In the genomic region with DNA sequence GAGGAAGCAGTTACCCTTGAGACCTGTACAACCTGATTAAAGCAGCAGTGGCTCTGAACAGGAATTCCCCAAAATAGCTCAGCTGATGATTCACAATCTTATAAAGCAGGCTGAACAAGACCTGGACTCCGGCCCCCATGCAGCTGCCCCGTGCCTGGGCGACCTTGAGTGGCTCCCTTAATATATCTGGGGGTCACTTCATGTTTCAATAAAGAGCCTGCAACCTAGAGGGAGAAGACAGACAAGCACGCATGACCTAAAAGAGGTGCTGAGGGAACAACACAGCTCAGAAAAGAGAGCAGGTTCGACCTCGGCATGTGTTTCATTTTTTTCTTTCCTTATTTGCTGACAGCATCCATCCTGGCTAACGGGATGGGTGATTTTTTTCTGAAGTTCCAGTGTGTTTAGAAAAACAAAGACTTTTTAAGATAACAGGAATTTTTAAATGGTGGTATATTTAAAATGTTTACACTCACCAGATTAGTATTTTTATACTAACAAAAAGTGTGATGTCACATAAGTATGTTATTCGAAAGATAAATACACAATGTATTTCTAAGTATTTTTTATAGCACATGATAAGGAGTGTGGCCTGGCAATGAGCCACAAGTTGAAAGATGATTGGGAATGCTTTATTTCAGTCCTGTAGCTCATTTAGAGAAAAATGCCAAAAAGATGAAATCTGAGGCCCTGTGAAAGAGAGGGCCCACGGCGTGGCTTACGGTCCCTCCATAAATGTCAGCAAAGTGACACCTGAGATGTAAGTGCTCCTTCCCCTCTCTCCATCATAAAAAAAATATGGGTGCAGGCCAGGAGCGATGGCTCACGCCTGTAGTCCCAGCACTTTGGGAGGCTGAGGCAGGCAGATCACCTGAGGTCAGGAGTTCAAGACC, we compare ENCODE assay signal across 10 cellular contexts.
DNase-seq lines count a peak whose midpoint lies in the region.
"Had no signal": no experiment of that assay in that cellular context is flagged by ENCODE, and none has a peak within 500 bp of the region (broad histone marks: within the 10 kb centered on the region; RNA-seq: fewer than 3 reads in every experiment).

No MANE protein-coding gene starts in this region.

- H3K79me1 ChIP-seq in mesenchymal stem cell (replicated peaks; ENCODE audit: low read length, poor library complexity, severe bottlenecking), result no peaks in the 10 kb centered on the region

- H3K4me2 ChIP-seq in mesenchymal stem cell (ENCODE audit: low read length, poor library complexity, severe bottlenecking), result peak overlapping the region; percentile 55

- H3K4me1 ChIP-seq in mesenchymal stem cell (ENCODE audit: control insufficient read depth, insufficient read depth, low read depth, low read length), result peaks cover 26% of the 10 kb centered on the region
- H3K4me1 ChIP-seq: HAP-1 had no signal

- H4K91ac ChIP-seq in mesenchymal stem cell (ENCODE audit: low read length), result no peak overlapping the region

- no peak overlapping the region for H2AFZ ChIP-seq in mesenchymal stem cell (ENCODE audit: low read depth, low read length)

- H2BK5ac ChIP-seq in mesenchymal stem cell (ENCODE audit: low read depth, low read length, poor library complexity, severe bottlenecking), result no peak overlapping the region

- peak overlapping the region; percentile 78 for H3K27ac ChIP-seq in mesenchymal stem cell (ENCODE audit: low read length, poor library complexity, severe bottlenecking)

- H3K14ac ChIP-seq in mesenchymal stem cell (ENCODE audit: low read length in 2 of 2), result no peak overlapping the region

- H3K9me3 ChIP-seq in mesenchymal stem cell (ENCODE audit: control insufficient read depth, low read length), result peaks cover 9% of the 10 kb centered on the region

- H4K8ac ChIP-seq in mesenchymal stem cell (ENCODE audit: low read length), result no peak overlapping the region

- no peaks in the 10 kb centered on the region for H3K36me3 ChIP-seq in mesenchymal stem cell (ENCODE audit: control insufficient read depth in 1 of 2, insufficient read depth in 2 of 2, low read depth in 1 of 2, low read length in 2 of 2)
- H3K36me3 ChIP-seq: HAP-1 had no signal

- WGBS in mesenchymal stem cell, result 71% methylated on average over 11 of the region's 13 CpGs

- H3K23ac ChIP-seq in mesenchymal stem cell (ENCODE audit: low read length in 2 of 2), result no peak overlapping the region

- H3K27me3 ChIP-seq in mesenchymal stem cell (ENCODE audit: control insufficient read depth in 1 of 2, insufficient read depth in 1 of 2, low read length in 2 of 2), result peaks cover 4% of the 10 kb centered on the region in 2 experiments

- no peak overlapping the region for H3K4ac ChIP-seq in mesenchymal stem cell (ENCODE audit: low read depth in 1 of 2, low read length in 2 of 2)

- peak overlapping the region; percentile 54 for H3K9ac ChIP-seq in mesenchymal stem cell (ENCODE audit: low read length)

- H2BK15ac ChIP-seq in mesenchymal stem cell (ENCODE audit: low read depth, poor library complexity, severe bottlenecking), result no peak overlapping the region

- no peak overlapping the region for H3K18ac ChIP-seq in mesenchymal stem cell (ENCODE audit: low read depth in 1 of 2, low read length in 2 of 2)

- H2AK5ac ChIP-seq in mesenchymal stem cell (ENCODE audit: low read length, severe bottlenecking), result no peak overlapping the region

- no peak overlapping the region for H2BK120ac ChIP-seq in mesenchymal stem cell (ENCODE audit: low read depth, low read length)

- peak; percentile 57 for DNase-seq in AG08396 (ENCODE audit: low spot score)
- DNase-seq in Kasumi-1 (lab: John Stamatoyannopoulos, UW), result peak; percentile 10 to 13
- DNase-seq in cerebellar cortex (ENCODE audit: low spot score), result peak; percentile 77
- peak; percentile 29 for DNase-seq in mesenchymal stem cell
- no peak for DNase-seq in NCI-H1417 (lab: John Stamatoyannopoulos, UW)
- no peak for DNase-seq in DMS153 (lab: John Stamatoyannopoulos, UW)
- DNase-seq in globus pallidus (ENCODE audit: low spot score), result no peak
- no peak for DNase-seq in NCI-H345 treated with DMSO at 0.1 percent for 48 hours (lab: John Stamatoyannopoulos, UW; ENCODE audit: unreplicated experiment)
- DNase-seq: NCI-H345 had no signal

- H2BK12ac ChIP-seq in mesenchymal stem cell (ENCODE audit: low read length in 2 of 2), result no peak overlapping the region

- peak overlapping the region in 1 of 2 experiments; percentile 52 for H3K4me3 ChIP-seq in mesenchymal stem cell (ENCODE audit: insufficient read depth in 1 of 2, low read depth in 1 of 2, low read length in 2 of 2)
- H3K4me3 ChIP-seq: HAP-1 had no signal

Comparison
In these comparisons a context has a peak if more than half of its experiments do, and no peak if none do; other contexts are left out.
1. DNase-seq: peak in AG08396 (single experiment), Kasumi-1 (2 of 2), cerebellar cortex (single experiment) and mesenchymal stem cell (single experiment); none in NCI-H1417 (0 of 3), DMS153 (single experiment), globus pallidus (single experiment) and NCI-H345 treated with DMSO at 0.1 percent for 48 hours (single experiment).